2 cellular contexts compared by ENCODE assay signal in the genomic region with DNA sequence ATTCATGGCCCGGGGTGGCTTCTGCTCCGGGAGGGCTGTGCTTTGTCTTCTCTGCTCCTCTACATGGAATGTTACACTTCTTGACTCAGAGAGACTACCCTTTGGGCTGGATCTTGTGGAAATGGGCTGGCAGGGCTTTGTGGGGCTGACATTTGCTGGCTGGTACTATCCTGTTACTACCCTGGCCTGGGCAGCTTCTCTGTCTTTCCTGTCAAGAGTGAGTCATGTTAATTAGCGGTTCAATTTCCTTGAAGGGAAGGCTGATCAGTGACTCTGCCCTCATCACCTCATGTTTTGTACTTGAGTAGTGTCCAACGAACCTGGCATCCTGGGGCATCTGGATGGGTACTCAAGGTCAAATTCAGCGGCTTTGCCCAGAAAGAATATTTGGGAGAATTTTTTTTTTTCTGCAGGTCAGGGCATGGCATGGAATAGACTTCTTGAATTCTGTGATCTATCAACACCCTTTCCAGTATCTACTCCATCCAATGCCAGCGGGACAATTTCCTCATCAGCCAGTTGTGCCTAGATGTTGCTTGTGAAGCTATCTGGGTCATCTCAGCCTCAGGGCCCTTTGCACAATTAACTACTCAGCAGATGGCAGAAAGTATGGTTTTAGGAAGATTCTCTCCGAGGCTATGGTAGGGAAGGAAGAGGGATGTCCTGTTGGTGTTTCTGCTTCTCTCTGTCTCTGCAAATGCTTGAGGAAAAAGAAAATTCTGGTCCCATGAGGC.
TF ChIP-seq lines count a peak whose summit lies in the region.

No MANE protein-coding gene starts in this region.

TF ChIP-seq in SK-N-SH treated with all-trans-retinoic acid at 6 μM for 48 hours, 23 proteins besides CTCF, POLR2A, EP300 and RAD21 (continued from another document):
- TF ChIP-seq, protein P1, sequence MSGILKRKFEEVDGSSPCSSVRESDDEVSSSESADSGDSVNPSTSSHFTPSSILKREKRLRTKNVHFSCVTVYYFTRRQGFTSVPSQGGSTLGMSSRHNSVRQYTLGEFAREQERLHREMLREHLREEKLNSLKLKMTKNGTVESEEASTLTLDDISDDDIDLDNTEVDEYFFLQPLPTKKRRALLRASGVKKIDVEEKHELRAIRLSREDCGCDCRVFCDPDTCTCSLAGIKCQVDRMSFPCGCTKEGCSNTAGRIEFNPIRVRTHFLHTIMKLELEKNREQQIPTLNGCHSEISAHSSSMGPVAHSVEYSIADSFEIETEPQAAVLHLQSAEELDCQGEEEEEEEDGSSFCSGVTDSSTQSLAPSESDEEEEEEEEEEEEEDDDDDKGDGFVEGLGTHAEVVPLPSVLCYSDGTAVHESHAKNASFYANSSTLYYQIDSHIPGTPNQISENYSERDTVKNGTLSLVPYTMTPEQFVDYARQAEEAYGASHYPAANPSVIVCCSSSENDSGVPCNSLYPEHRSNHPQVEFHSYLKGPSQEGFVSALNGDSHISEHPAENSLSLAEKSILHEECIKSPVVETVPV (CRISPR knock-in tag; IDR thresholded peaks at IDR 0.05): no peak
- TF ChIP-seq, protein P2, sequence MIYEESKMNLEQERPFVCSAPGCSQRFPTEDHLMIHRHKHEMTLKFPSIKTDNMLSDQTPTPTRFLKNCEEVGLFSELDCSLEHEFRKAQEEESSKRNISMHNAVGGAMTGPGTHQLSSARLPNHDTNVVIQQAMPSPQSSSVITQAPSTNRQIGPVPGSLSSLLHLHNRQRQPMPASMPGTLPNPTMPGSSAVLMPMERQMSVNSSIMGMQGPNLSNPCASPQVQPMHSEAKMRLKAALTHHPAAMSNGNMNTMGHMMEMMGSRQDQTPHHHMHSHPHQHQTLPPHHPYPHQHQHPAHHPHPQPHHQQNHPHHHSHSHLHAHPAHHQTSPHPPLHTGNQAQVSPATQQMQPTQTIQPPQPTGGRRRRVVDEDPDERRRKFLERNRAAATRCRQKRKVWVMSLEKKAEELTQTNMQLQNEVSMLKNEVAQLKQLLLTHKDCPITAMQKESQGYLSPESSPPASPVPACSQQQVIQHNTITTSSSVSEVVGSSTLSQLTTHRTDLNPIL (CRISPR knock-in tag; IDR thresholded peaks at IDR 0.05; ENCODE audit: low read depth): no peak
- no peak for TF ChIP-seq OSR1 (CRISPR knock-in tag; IDR thresholded peaks at IDR 0.05)
- no peak for TF ChIP-seq ZFP30 (CRISPR knock-in tag; IDR thresholded peaks at IDR 0.05)
- TF ChIP-seq, protein P3, sequence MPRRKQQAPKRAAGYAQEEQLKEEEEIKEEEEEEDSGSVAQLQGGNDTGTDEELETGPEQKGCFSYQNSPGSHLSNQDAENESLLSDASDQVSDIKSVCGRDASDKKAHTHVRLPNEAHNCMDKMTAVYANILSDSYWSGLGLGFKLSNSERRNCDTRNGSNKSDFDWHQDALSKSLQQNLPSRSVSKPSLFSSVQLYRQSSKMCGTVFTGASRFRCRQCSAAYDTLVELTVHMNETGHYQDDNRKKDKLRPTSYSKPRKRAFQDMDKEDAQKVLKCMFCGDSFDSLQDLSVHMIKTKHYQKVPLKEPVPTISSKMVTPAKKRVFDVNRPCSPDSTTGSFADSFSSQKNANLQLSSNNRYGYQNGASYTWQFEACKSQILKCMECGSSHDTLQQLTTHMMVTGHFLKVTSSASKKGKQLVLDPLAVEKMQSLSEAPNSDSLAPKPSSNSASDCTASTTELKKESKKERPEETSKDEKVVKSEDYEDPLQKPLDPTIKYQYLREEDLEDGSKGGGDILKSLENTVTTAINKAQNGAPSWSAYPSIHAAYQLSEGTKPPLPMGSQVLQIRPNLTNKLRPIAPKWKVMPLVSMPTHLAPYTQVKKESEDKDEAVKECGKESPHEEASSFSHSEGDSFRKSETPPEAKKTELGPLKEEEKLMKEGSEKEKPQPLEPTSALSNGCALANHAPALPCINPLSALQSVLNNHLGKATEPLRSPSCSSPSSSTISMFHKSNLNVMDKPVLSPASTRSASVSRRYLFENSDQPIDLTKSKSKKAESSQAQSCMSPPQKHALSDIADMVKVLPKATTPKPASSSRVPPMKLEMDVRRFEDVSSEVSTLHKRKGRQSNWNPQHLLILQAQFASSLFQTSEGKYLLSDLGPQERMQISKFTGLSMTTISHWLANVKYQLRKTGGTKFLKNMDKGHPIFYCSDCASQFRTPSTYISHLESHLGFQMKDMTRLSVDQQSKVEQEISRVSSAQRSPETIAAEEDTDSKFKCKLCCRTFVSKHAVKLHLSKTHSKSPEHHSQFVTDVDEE (CRISPR knock-in tag; IDR thresholded peaks at IDR 0.05): no peak
- no peak for TF ChIP-seq TOX (CRISPR knock-in tag; IDR thresholded peaks at IDR 0.05; ENCODE audit: borderline replicate concordance)
- no peak for TF ChIP-seq RARB (CRISPR knock-in tag; IDR thresholded peaks at IDR 0.05)
- TF ChIP-seq ZNF565 (CRISPR knock-in tag; conservative IDR thresholded peaks at IDR 0.05; ENCODE audit: low read depth): no peak
- no peak for TF ChIP-seq PPARA (CRISPR knock-in tag; IDR thresholded peaks at IDR 0.05; ENCODE audit: borderline replicate concordance)
- TF ChIP-seq CSDC2 (CRISPR knock-in tag; IDR thresholded peaks at IDR 0.05): no peak
- no peak for TF ChIP-seq ZNF8 (CRISPR knock-in tag; IDR thresholded peaks at IDR 0.05)
- TF ChIP-seq ZC3H10 (CRISPR knock-in tag; IDR thresholded peaks at IDR 0.05): no peak
- TF ChIP-seq BACH2 (CRISPR knock-in tag; IDR thresholded peaks at IDR 0.05; ENCODE audit: borderline replicate concordance): no peak
- TF ChIP-seq, protein P4, sequence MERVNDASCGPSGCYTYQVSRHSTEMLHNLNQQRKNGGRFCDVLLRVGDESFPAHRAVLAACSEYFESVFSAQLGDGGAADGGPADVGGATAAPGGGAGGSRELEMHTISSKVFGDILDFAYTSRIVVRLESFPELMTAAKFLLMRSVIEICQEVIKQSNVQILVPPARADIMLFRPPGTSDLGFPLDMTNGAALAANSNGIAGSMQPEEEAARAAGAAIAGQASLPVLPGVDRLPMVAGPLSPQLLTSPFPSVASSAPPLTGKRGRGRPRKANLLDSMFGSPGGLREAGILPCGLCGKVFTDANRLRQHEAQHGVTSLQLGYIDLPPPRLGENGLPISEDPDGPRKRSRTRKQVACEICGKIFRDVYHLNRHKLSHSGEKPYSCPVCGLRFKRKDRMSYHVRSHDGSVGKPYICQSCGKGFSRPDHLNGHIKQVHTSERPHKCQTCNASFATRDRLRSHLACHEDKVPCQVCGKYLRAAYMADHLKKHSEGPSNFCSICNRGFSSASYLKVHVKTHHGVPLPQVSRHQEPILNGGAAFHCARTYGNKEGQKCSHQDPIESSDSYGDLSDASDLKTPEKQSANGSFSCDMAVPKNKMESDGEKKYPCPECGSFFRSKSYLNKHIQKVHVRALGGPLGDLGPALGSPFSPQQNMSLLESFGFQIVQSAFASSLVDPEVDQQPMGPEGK (CRISPR knock-in tag; IDR thresholded peaks at IDR 0.05; ENCODE audit: borderline replicate concordance): no peak
- no peak for TF ChIP-seq ARNTL (CRISPR knock-in tag; IDR thresholded peaks at IDR 0.05; ENCODE audit: borderline replicate concordance, low read depth)
- no peak for TF ChIP-seq TCF4 (CRISPR knock-in tag; IDR thresholded peaks at IDR 0.05; ENCODE audit: borderline replicate concordance)

TF ChIP-seq in SK-N-SH, 30 proteins besides CTCF, POLR2A, EP300 and RAD21 (continued from another document):
- TF ChIP-seq CHD2 (IDR thresholded peaks at IDR 0.05; ENCODE audit: low read length, partially characterized antibody) (no peak), FOSL2 (IDR thresholded peaks at IDR 0.05; ENCODE audit: borderline replicate concordance, low read depth) (no peak), SIN3A (IDR thresholded peaks at IDR 0.05; ENCODE audit: borderline replicate concordance, low read depth, low read length) (no peak), EZH2phosphoT487 (IDR thresholded peaks at IDR 0.05; ENCODE audit: borderline replicate concordance, low read depth) (no peak), RCOR1 (IDR thresholded peaks at IDR 0.05; ENCODE audit: low read length) (no peak), NRF1 (IDR thresholded peaks at IDR 0.05; ENCODE audit: low read depth, low read length) (no peak), YY1 (IDR thresholded peaks at IDR 0.05; ENCODE audit: low read depth) (no peak), ELF1 (IDR thresholded peaks at IDR 0.05) (no peak)
- TF ChIP-seq, protein P5, sequence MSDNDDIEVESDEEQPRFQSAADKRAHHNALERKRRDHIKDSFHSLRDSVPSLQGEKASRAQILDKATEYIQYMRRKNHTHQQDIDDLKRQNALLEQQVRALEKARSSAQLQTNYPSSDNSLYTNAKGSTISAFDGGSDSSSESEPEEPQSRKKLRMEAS (IDR thresholded peaks at IDR 0.05; ENCODE audit: low read depth): no peak
- TF ChIP-seq, protein P6, sequence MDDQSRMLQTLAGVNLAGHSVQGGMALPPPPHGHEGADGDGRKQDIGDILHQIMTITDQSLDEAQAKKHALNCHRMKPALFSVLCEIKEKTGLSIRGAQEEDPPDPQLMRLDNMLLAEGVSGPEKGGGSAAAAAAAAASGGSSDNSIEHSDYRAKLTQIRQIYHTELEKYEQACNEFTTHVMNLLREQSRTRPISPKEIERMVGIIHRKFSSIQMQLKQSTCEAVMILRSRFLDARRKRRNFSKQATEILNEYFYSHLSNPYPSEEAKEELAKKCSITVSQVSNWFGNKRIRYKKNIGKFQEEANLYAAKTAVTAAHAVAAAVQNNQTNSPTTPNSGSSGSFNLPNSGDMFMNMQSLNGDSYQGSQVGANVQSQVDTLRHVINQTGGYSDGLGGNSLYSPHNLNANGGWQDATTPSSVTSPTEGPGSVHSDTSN (IDR thresholded peaks at IDR 0.05): no peak
